In genomic region chr3:150763841-150764483, GRCh38 we compare ENCODE assay signal across 8 cellular contexts. TPM values are rescaled to one million over a fixed set of nuclear protein-coding genes. Genes with fewer than 3 reads are reported as not detected.
A peak's percentile ranks its signal among the peaks of the same experiment; 100 is the strongest.
DNase-seq lines count a peak whose midpoint lies in the region; ATAC-seq and TF ChIP-seq lines count a peak whose summit lies in the region.

No MANE protein-coding gene starts in this region.

- peak; percentile 30 to 43 for DNase-seq in stimulated activated CD4-positive, alpha-beta T cell treated with anti-CD3 and anti-CD28 coated beads, Interleukin-1b, Interleukin-23, amount 100 ng/mL, for 4 hours (ENCODE audit: low read depth in 2 of 2)
- DNase-seq in stimulated activated CD4-positive, alpha-beta T cell treated with anti-CD3 and anti-CD28 coated beads, Interleukin-2, amount 100 ng/mL, for 48 hours = no peak
- DNase-seq in NCI-H2171 (lab: John Stamatoyannopoulos, UW) (peak; percentile 32), epithelial cell of proximal tubule (ENCODE audit: low read depth) (no peak), midbrain (lab: John Stamatoyannopoulos, UW) (peak; percentile 80)
- peak; percentile 64 for DNase-seq in activated CD8-positive, alpha-beta T cell treated with anti-CD3 and anti-CD28 coated beads for 36 hours

- peak overlapping the region; percentile 96 for H3K27ac ChIP-seq in temporal lobe (ENCODE audit: low read depth, low read length)

- H3K27ac Mint-ChIP-seq in activated CD8-positive, alpha-beta T cell treated with anti-CD3 and anti-CD28 coated beads for 36 hours = peak overlapping the region; percentile 100

- peak overlapping the region; percentile 70 for H3K4me3 ChIP-seq in epithelial cell of proximal tubule (ENCODE audit: low read depth, low read length)

- intact Hi-C loops in activated CD8-positive, alpha-beta T cell treated with anti-CD3 and anti-CD28 coated beads for 36 hours (cut with micrococcal nuclease) = loop anchor here (5.0 kb wide), 3 partner anchors 162 to 438 kb away; partner anchors contain the start of genes EIF2A, GPR171, SELENOT and SERP1

- H3K36me3 Mint-ChIP-seq in activated CD8-positive, alpha-beta T cell treated with anti-CD3 and anti-CD28 coated beads for 36 hours (ENCODE audit: low read depth) = peaks cover 35% of the 10 kb centered on the region

- peak; percentile 45 for TF ChIP-seq CTCF in activated CD8-positive, alpha-beta T cell treated with anti-CD3 and anti-CD28 coated beads for 36 hours (IDR thresholded peaks at IDR 0.05)
- TF ChIP-seq CTCF in epithelial cell of proximal tubule (conservative IDR thresholded peaks at IDR 0.05; ENCODE audit: low read depth, low read length) = peak; percentile 58

- H3K9me3 Mint-ChIP-seq in activated CD8-positive, alpha-beta T cell treated with anti-CD3 and anti-CD28 coated beads for 36 hours = no peaks in the 10 kb centered on the region

- peak; percentile 3 for ATAC-seq in HG02852 (IDR thresholded peaks at IDR 0.05; ENCODE audit: unreplicated experiment)
- peak; percentile 8 for ATAC-seq in activated CD8-positive, alpha-beta T cell treated with anti-CD3 and anti-CD28 coated beads for 36 hours

- H3K27me3 Mint-ChIP-seq in activated CD8-positive, alpha-beta T cell treated with anti-CD3 and anti-CD28 coated beads for 36 hours = no peaks in the 10 kb centered on the region

- peak overlapping the region; percentile 100 for H3K4me3 Mint-ChIP-seq in activated CD8-positive, alpha-beta T cell treated with anti-CD3 and anti-CD28 coated beads for 36 hours

- POLR2A ChIA-PET in activated CD8-positive, alpha-beta T cell treated with anti-CD3 and anti-CD28 coated beads for 36 hours (lab: Charles Lee) = interaction anchor here (0.8 to 8.5 kb wide), 25 partner anchors 7 to 444 kb away, joined by 3 to 125 read pairs (median 9); partner anchors contain the start of genes EIF2A, ERICH6, GPR171 and SELENOT

- peaks cover 44% of the 10 kb centered on the region for H3K4me1 Mint-ChIP-seq in activated CD8-positive, alpha-beta T cell treated with anti-CD3 and anti-CD28 coated beads for 36 hours (ENCODE audit: low read depth)

- CTCF ChIA-PET in activated CD8-positive, alpha-beta T cell treated with anti-CD3 and anti-CD28 coated beads for 36 hours (lab: Charles Lee) = interaction anchor here (0.6 to 8.0 kb wide), 16 partner anchors 12 to 469 kb away, joined by 3 to 52 read pairs (median 4); partner anchors contain the start of genes ERICH6 and GPR171

RNA-seq across cellular contexts. Expression of gene SIAH2, which starts 1.0 kb away (rescaled TPM):
- total RNA-seq in activated CD8-positive, alpha-beta T cell treated with anti-CD3 and anti-CD28 coated beads for 36 hours = 10 to 100 TPM; 90.3 to 91.1 TPM
- total RNA-seq in epithelial cell of proximal tubule (38.5 and 44.6 TPM in 2 replicates), temporal lobe (16.5 TPM)

Comparison
In these comparisons a context has a peak if more than half of its experiments do, and no peak if none do; other contexts are left out.
1. DNase-seq: peak in stimulated activated CD4-positive, alpha-beta T cell treated with anti-CD3 and anti-CD28 coated beads, Interleukin-1b, Interleukin-23, amount 100 ng/mL, for 4 hours (2 of 2), NCI-H2171 (single experiment), activated CD8-positive, alpha-beta T cell treated with anti-CD3 and anti-CD28 coated beads for 36 hours (single experiment) and midbrain (single experiment); none in stimulated activated CD4-positive, alpha-beta T cell treated with anti-CD3 and anti-CD28 coated beads, Interleukin-2, amount 100 ng/mL, for 48 hours (0 of 2) and epithelial cell of proximal tubule (single experiment).